ENCODE assay signal across 14 cellular contexts in the genomic region with DNA sequence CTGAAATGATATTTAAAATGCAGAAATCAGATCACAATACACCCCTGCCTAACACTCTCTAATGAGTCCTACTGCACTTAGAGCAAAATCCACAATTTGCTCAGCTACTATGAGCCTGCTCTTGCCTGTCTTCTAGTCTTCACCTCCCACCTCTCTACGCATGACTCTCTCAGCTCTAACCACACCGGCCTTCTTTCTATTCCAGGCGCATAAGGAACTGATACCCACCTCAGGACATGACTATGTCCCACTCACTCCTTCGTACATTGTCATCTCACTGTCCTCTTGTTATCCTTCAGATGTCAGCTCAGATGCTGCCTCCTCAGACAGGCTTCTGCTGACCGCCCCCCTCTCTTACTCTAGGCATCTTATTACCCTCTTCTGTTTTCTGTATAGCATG.
A peak's percentile ranks its signal among the peaks of the same experiment; 100 is the strongest.
DNase-seq lines count a peak whose midpoint lies in the region; ATAC-seq, FAIRE-seq and TF ChIP-seq lines count a peak whose summit lies in the region.
"Had no signal": no experiment of that assay in that cellular context is flagged by ENCODE, and none has a peak within 500 bp of the region (broad histone marks: within the 10 kb centered on the region; RNA-seq: fewer than 3 reads in every experiment).

No MANE protein-coding gene starts in this region.

- DNase-seq in GM12892 (ENCODE audit: insufficient read length), result peak; percentile 10
- DNase-seq in NCI-H2081 (lab: John Stamatoyannopoulos, UW), result no peak
- DNase-seq in NCI-H226, result no peak
- DNase-seq in A172 (ENCODE audit: low spot score), result no peak
- no peak for DNase-seq in DMS153 treated with DMSO at 0.1 percent for 48 hours (lab: John Stamatoyannopoulos, UW; ENCODE audit: unreplicated experiment)
- DNase-seq: DMS79, NCI-H1436 treated with DMSO at 0.1 percent for 48 hours, upper lobe of right lung had no signal

- peak; percentile 95 for FAIRE-seq in GM12892 (lab: Jason Lieb, UNC)
- FAIRE-seq: GM19239, HTR-8/SVneo had no signal

- TF ChIP-seq POLR2A in GM12892 (IDR thresholded peaks at IDR 0.05; ENCODE audit: low read depth, low read length), result no peak

- ATAC-seq in GM19372 (IDR thresholded peaks at IDR 0.05; ENCODE audit: low read depth, unreplicated experiment) (peak; percentile 100), HG02642 (IDR thresholded peaks at IDR 0.05; ENCODE audit: poor library complexity, unreplicated experiment) (peak; percentile 97), HG03457 (IDR thresholded peaks at IDR 0.05; ENCODE audit: unreplicated experiment) (peak; percentile 86)
- ATAC-seq: activated CD4-positive, CD25-positive, alpha-beta regulatory T cell treated with anti-CD3 and anti-CD28 coated beads, Interleukin-2, amount 50 U/mL, for 24 hours; upper lobe of right lung had no signal
